In the genomic region with DNA sequence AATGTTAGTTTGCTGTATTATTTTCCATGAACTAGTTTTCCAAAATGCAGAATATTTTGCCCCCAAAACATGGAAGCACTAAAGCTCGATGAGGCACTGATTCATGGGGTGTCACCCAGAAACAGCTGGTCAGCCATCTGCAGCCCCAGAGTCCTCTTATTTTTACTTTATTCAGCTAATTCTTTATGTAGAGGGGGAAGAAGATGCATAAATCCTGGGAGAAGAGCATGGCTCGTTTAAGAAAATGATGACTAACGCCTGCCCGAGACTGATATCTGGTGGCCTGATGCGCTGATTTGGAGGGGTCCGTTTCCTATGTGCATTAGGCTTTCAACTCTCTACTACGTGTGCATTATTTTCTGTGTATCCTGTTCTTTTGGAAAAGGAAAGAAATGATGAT, we compare ENCODE assay signal across 30 cellular contexts.
"Had no signal": no experiment of that assay in that cellular context is flagged by ENCODE, and none has a peak within 500 bp of the region (broad histone marks: within the 10 kb centered on the region; RNA-seq: fewer than 3 reads in every experiment).

No MANE protein-coding gene starts in this region.

- H3K9ac ChIP-seq: parathyroid adenoma had no signal

- H3K27ac ChIP-seq: epithelial cell of prostate, esophagus squamous epithelium, left ventricle myocardium inferior, parathyroid adenoma, psoas muscle, sigmoid colon, tibial artery, upper lobe of right lung had no signal

- H3K27ac Mint-ChIP-seq: activated CD4-positive, alpha-beta T cell treated with anti-CD3 and anti-CD28 coated beads for 36 hours; activated CD8-positive, alpha-beta memory T cell treated with anti-CD3 and anti-CD28 coated beads, Interleukin-2, amount 10 ng/mL, durations not matched to agents 7 days and 5 days; activated CD8-positive, alpha-beta T cell treated with anti-CD3 and anti-CD28 coated beads, Interleukin-2, amount 10 ng/mL, durations not matched to agents 7 days and 5 days; activated naive CD4-positive, alpha-beta T cell treated with anti-CD3 and anti-CD28 coated beads, Interleukin-2, amount 50 U/mL, for 72 hours; dendritic cell treated with granulocyte-macrophage colony-stimulating factor and Interleukin-4, amounts not matched to agents 40 ng/mL and 50 ng/mL, for 4 days; naive thymus-derived CD4-positive, alpha-beta T cell had no signal

- H3K4me2 ChIP-seq: smooth muscle cell had no signal

- H3K9me3 Mint-ChIP-seq: dendritic cell treated with granulocyte-macrophage colony-stimulating factor and Interleukin-4, amounts not matched to agents 40 ng/mL and 50 ng/mL, for 4 days had no signal

- H3K4me1 ChIP-seq: esophagus squamous epithelium, left ventricle myocardium inferior, parathyroid adenoma, sigmoid colon, stomach, upper lobe of right lung had no signal

- H3K4me1 Mint-ChIP-seq: activated CD4-positive, alpha-beta T cell treated with anti-CD3 and anti-CD28 coated beads for 36 hours; activated CD8-positive, alpha-beta memory T cell treated with anti-CD3 and anti-CD28 coated beads, Interleukin-2, amount 10 ng/mL, durations not matched to agents 7 days and 5 days; central memory CD8-positive, alpha-beta T cell; naive thymus-derived CD4-positive, alpha-beta T cell had no signal

- H3K36me3 ChIP-seq: esophagus squamous epithelium, left ventricle myocardium inferior, sigmoid colon, stomach, tibial artery, upper lobe of right lung had no signal

- H2AFZ ChIP-seq: parathyroid adenoma had no signal

- H3K36me3 Mint-ChIP-seq: activated CD8-positive, alpha-beta memory T cell treated with anti-CD3 and anti-CD28 coated beads, Interleukin-2, amount 10 ng/mL, durations not matched to agents 7 days and 5 days; activated naive CD4-positive, alpha-beta T cell treated with anti-CD3 and anti-CD28 coated beads, Interleukin-2, amount 50 U/mL, for 72 hours; naive thymus-derived CD4-positive, alpha-beta T cell; stimulated activated memory B cell treated with anti-CD40 and anti-IgM and Interleukin-4, amounts not matched to agents 10 μg/mL and 1 μg/mL and 100 μg/mL, for 72 hours had no signal

- H3K9me3 ChIP-seq: esophagus squamous epithelium, left ventricle myocardium inferior, mucosa of descending colon, psoas muscle, sigmoid colon, stomach, tibial artery, upper lobe of right lung had no signal

- H3K4me3 Mint-ChIP-seq: activated CD4-positive, alpha-beta T cell treated with anti-CD3 and anti-CD28 coated beads for 36 hours; activated CD8-positive, alpha-beta memory T cell treated with anti-CD3 and anti-CD28 coated beads, Interleukin-2, amount 10 ng/mL, durations not matched to agents 7 days and 5 days; activated CD8-positive, alpha-beta T cell treated with anti-CD3 and anti-CD28 coated beads, Interleukin-2, amount 10 ng/mL, durations not matched to agents 7 days and 5 days; central memory CD8-positive, alpha-beta T cell; dendritic cell treated with granulocyte-macrophage colony-stimulating factor and Interleukin-4, amounts not matched to agents 40 ng/mL and 50 ng/mL, for 4 days; naive thymus-derived CD4-positive, alpha-beta T cell; stimulated activated memory B cell treated with anti-CD40 and anti-IgM and Interleukin-4, amounts not matched to agents 10 μg/mL and 1 μg/mL and 100 μg/mL, for 72 hours had no signal

- DNase-seq: activated CD4-positive, alpha-beta T cell treated with anti-CD3 and anti-CD28 coated beads for 36 hours; activated CD4-positive, CD25-positive, alpha-beta regulatory T cell; activated CD8-positive, alpha-beta memory T cell treated with anti-CD3 and anti-CD28 coated beads, Interleukin-2, amount 10 ng/mL, durations not matched to agents 7 days and 5 days; activated CD8-positive, alpha-beta T cell treated with anti-CD3 and anti-CD28 coated beads, Interleukin-2, amount 10 ng/mL, durations not matched to agents 7 days and 5 days; activated naive CD4-positive, alpha-beta T cell; activated T-cell treated with anti-CD3 and anti-CD28 coated beads, Interleukin-2, amount 50 U/mL, for 48 hours; effector CD8-positive, alpha-beta T cell; esophagus squamous epithelium; foreskin melanocyte; left ventricle myocardium inferior; mucosa of descending colon; naive thymus-derived CD4-positive, alpha-beta T cell; nucleus accumbens; psoas muscle; sigmoid colon; stimulated activated CD4-positive, alpha-beta T cell treated with anti-CD3 and anti-CD28 coated beads, Interleukin-1b, Interleukin-23, amount 100 ng/mL, for 48 hours; stimulated activated CD4-positive, alpha-beta T cell treated with anti-CD3 and anti-CD28 coated beads, Interleukin-4, amount 100 ng/mL, for 4 hours; stimulated activated CD8-positive, alpha-beta memory T cell treated with anti-CD3 and anti-CD28 coated beads, Interleukin-4, amount 100 ng/mL, for 48 hours; stomach; T-helper 9 cell; tibial artery; upper lobe of right lung had no signal

- H3K4me3 ChIP-seq: esophagus squamous epithelium, left ventricle myocardium inferior, lung, mucosa of descending colon, psoas muscle, sigmoid colon, smooth muscle cell, stomach, tibial artery, upper lobe of right lung had no signal

- H3K27me3 Mint-ChIP-seq: activated CD8-positive, alpha-beta memory T cell treated with anti-CD3 and anti-CD28 coated beads, Interleukin-2, amount 10 ng/mL, durations not matched to agents 7 days and 5 days; central memory CD8-positive, alpha-beta T cell; dendritic cell treated with granulocyte-macrophage colony-stimulating factor and Interleukin-4, amounts not matched to agents 40 ng/mL and 50 ng/mL, for 4 days had no signal

- H3K27me3 ChIP-seq: esophagus squamous epithelium, sigmoid colon, stomach, tibial artery, upper lobe of right lung had no signal

- H3K79me2 ChIP-seq: parathyroid adenoma had no signal
